Comparison of ENCODE assay signal across 13 cellular contexts in genomic region chr22:38831166-38831945, GRCh38. TPM values are rescaled to one million over a fixed set of nuclear protein-coding genes. Genes with fewer than 3 reads are reported as not detected.
A peak's percentile ranks its signal among the peaks of the same experiment; 100 is the strongest.
DNase-seq lines count a peak whose midpoint lies in the region; ATAC-seq and TF ChIP-seq lines count a peak whose summit lies in the region.
"Had no signal": no experiment of that assay in that cellular context is flagged by ENCODE, and none has a peak within 500 bp of the region (broad histone marks: within the 10 kb centered on the region; RNA-seq: fewer than 3 reads in every experiment).

No MANE protein-coding gene starts in this region.

- intact Hi-C loops in posterior vena cava (cut with DNase I): no loop called here

- TF ChIP-seq CTCF in epithelial cell of esophagus (IDR thresholded peaks at IDR 0.05; ENCODE audit: insufficient read depth, low read depth, low read length, missing control alignments): no peak

- DNase-seq in DMS53 (lab: John Stamatoyannopoulos, UW) (peak; percentile 11), DMS53 treated with DMSO at 0.1 percent for 48 hours (lab: John Stamatoyannopoulos, UW; ENCODE audit: unreplicated experiment) (no peak), NOMO-1 (lab: John Stamatoyannopoulos, UW; ENCODE audit: unreplicated experiment in 2 of 2) (peak; percentile 39 to 69), epithelial cell of esophagus (ENCODE audit: low read depth) (peak; percentile 74), posterior vena cava (ENCODE audit: low spot score) (peak; percentile 64), NCI-H2107 (lab: John Stamatoyannopoulos, UW) (no peak)
- no peak for DNase-seq in stimulated activated CD4-positive, alpha-beta T cell treated with anti-CD3 and anti-CD28 coated beads, Interleukin-12 subunit alpha, Interleukin-12 subunit beta, amount 100 ng/mL, for 4 hours
- DNase-seq: activated T-cell treated with anti-CD3 and anti-CD28 coated beads, Interleukin-2, amount 50 U/mL, for 24 hours; central memory CD4-positive, alpha-beta T cell; transverse colon had no signal

- H3K4me3 ChIP-seq in epithelial cell of esophagus (ENCODE audit: low read length): no peak overlapping the region
- H3K4me3 ChIP-seq: GM23338, prostate gland, transverse colon had no signal

- no peak for ATAC-seq in HG03432 (IDR thresholded peaks at IDR 0.05; ENCODE audit: unreplicated experiment)

RNA-seq across cellular contexts. Expression of gene NPTXR, which starts 12.5 kb away (rescaled TPM):
- total RNA-seq in posterior vena cava: 1 to 10 TPM; 8.3 to 8.4 TPM

RNA-seq across cellular contexts. Expression of gene DNAL4, which starts 37.4 kb away (rescaled TPM):
- total RNA-seq in posterior vena cava: 1 to 10 TPM; 5.9 to 8.3 TPM

RNA-seq across cellular contexts. Expression of gene CBX6, which starts 40.7 kb away (rescaled TPM):
- total RNA-seq in posterior vena cava: 100 to 1,000 TPM in 1 of 2 donors, 10 to 100 TPM in 1; 98.0 to 105 TPM

Comparison
In these comparisons a context has a peak if more than half of its experiments do, and no peak if none do; other contexts are left out.
1. DNase-seq: peak in DMS53 (single experiment), NOMO-1 (2 of 2), epithelial cell of esophagus (single experiment) and posterior vena cava (single experiment); none in DMS53 treated with DMSO at 0.1 percent for 48 hours (single experiment), stimulated activated CD4-positive, alpha-beta T cell treated with anti-CD3 and anti-CD28 coated beads, Interleukin-12 subunit alpha, Interleukin-12 subunit beta, amount 100 ng/mL, for 4 hours (single experiment) and NCI-H2107 (single experiment).